8 cellular contexts compared by ENCODE assay signal in genomic region chr5:54944364-54944763, GRCh38. TPM values are rescaled to one million over a fixed set of nuclear protein-coding genes. Genes with fewer than 3 reads are reported as not detected.
A peak's percentile ranks its signal among the peaks of the same experiment; 100 is the strongest.
DNase-seq lines count a peak whose midpoint lies in the region; ATAC-seq and TF ChIP-seq lines count a peak whose summit lies in the region.

No MANE protein-coding gene starts in this region.

- H3K4me1 Mint-ChIP-seq in natural killer cell treated with Interleukin-12 subunit alpha and Interleukin-12 subunit beta and Interleukin-15 and Interleukin-18, amount 100 ng/mL, for 72 hours (ENCODE audit: low read depth in 2 of 2), result peaks cover 0 to 4% of the 10 kb centered on the region in 2 donors

- no peaks in the 10 kb centered on the region for H3K36me3 Mint-ChIP-seq in natural killer cell treated with Interleukin-12 subunit alpha and Interleukin-12 subunit beta and Interleukin-15 and Interleukin-18, amount 100 ng/mL, for 72 hours

- H3K4me3 Mint-ChIP-seq in natural killer cell treated with Interleukin-12 subunit alpha and Interleukin-12 subunit beta and Interleukin-15 and Interleukin-18, amount 100 ng/mL, for 72 hours, result no peak overlapping the region

- peak; percentile 87 for TF ChIP-seq CTCF in C4-2B (conservative IDR thresholded peaks at IDR 0.05)

- peak; percentile 62 for ATAC-seq in GM21529 (IDR thresholded peaks at IDR 0.05; ENCODE audit: unreplicated experiment)
- peak in 1 of 2 donors; percentile 68 for ATAC-seq in natural killer cell treated with Interleukin-12 subunit alpha and Interleukin-12 subunit beta and Interleukin-15 and Interleukin-18, amount 100 ng/mL, for 72 hours
- no peak for ATAC-seq in GM21717 (IDR thresholded peaks at IDR 0.05; ENCODE audit: unreplicated experiment)
- no peak for ATAC-seq in GM18909 (IDR thresholded peaks at IDR 0.05; ENCODE audit: poor library complexity, unreplicated experiment)

- H3K27ac ChIP-seq in C4-2B, result no peak overlapping the region

- peak overlapping the region in 1 of 2 donors; percentile 69 for H3K27ac Mint-ChIP-seq in natural killer cell treated with Interleukin-12 subunit alpha and Interleukin-12 subunit beta and Interleukin-15 and Interleukin-18, amount 100 ng/mL, for 72 hours

- DNase-seq in T-helper 1 cell, result peak in 4 of 5 donors; percentile 5 to 56 (median 32)
- DNase-seq in dermis blood vessel endothelial cell, result peak; percentile 79
- peak; percentile 64 for DNase-seq in natural killer cell treated with Interleukin-12 subunit alpha and Interleukin-12 subunit beta and Interleukin-15 and Interleukin-18, amount 100 ng/mL, for 72 hours (ENCODE audit: low spot score)
- DNase-seq in putamen (ENCODE audit: low spot score), result no peak

- H3K27me3 Mint-ChIP-seq in natural killer cell treated with Interleukin-12 subunit alpha and Interleukin-12 subunit beta and Interleukin-15 and Interleukin-18, amount 100 ng/mL, for 72 hours, result no peaks in the 10 kb centered on the region

- H3K9me3 Mint-ChIP-seq in natural killer cell treated with Interleukin-12 subunit alpha and Interleukin-12 subunit beta and Interleukin-15 and Interleukin-18, amount 100 ng/mL, for 72 hours, result peaks cover 4% of the 10 kb centered on the region

RNA-seq across cellular contexts. Expression of gene ESM1, which starts 41.0 kb away (rescaled TPM):
- 54.5 and 70.8 TPM in 2 replicates for total RNA-seq in dermis blood vessel endothelial cell
- total RNA-seq in natural killer cell treated with Interleukin-12 subunit alpha and Interleukin-12 subunit beta and Interleukin-15 and Interleukin-18, amount 100 ng/mL, for 72 hours, result under 1 TPM in 1 of 2 donors, not detected in 1; 0.73 TPM

Comparison
In these comparisons a context has a peak if more than half of its experiments do, and no peak if none do; other contexts are left out.
1. RNA of gene ESM1, which starts 41.0 kb away (total RNA-seq): 54.5 to 70.8 TPM in dermis blood vessel endothelial cell; 0.73 TPM in natural killer cell treated with Interleukin-12 subunit alpha and Interleukin-12 subunit beta and Interleukin-15 and Interleukin-18, amount 100 ng/mL, for 72 hours; every median in the first group is over 10 times any median in the second.